Comparison of ENCODE assay signal across 24 cellular contexts in genomic region chr3:150419076-150419868, GRCh38. TPM values are rescaled to one million over a fixed set of nuclear protein-coding genes. Genes with fewer than 3 reads are reported as not detected.
A peak's percentile ranks its signal among the peaks of the same experiment; 100 is the strongest.
DNase-seq lines count a peak whose midpoint lies in the region; ATAC-seq and TF ChIP-seq lines count a peak whose summit lies in the region.
"Had no signal": no experiment of that assay in that cellular context is flagged by ENCODE, and none has a peak within 500 bp of the region (broad histone marks: within the 10 kb centered on the region; RNA-seq: fewer than 3 reads in every experiment).

No MANE protein-coding gene starts in this region.

- TF ChIP-seq CTCF in chondrocyte (IDR thresholded peaks at IDR 0.05) (no peak), nephron progenitor cell (IDR thresholded peaks at IDR 0.05) (no peak)

- H3K36me3 Mint-ChIP-seq in chondrocyte (ENCODE audit: low read depth) (peaks cover 5% of the 10 kb centered on the region), nephron progenitor cell (ENCODE audit: low read depth) (peaks cover 34% of the 10 kb centered on the region)

- H3K27me3 Mint-ChIP-seq in chondrocyte (ENCODE audit: low read depth): no peaks in the 10 kb centered on the region
- no peaks in the 10 kb centered on the region for H3K27me3 Mint-ChIP-seq in nephron progenitor cell (ENCODE audit: low read depth, poor library complexity)
- H3K27me3 Mint-ChIP-seq: activated CD4-positive, alpha-beta T cell treated with anti-CD3 and anti-CD28 coated beads, Interleukin-2, amount 10 ng/mL, durations not matched to agents 7 days and 5 days; stimulated activated naive CD8-positive, alpha-beta T cell treated with anti-CD3 and anti-CD28 coated beads, Interleukin-15, Interleukin-2, amounts not matched to agents 100 ng/mL and 50 ng/mL, for 24 hours had no signal

- H3K4me1 Mint-ChIP-seq in chondrocyte (ENCODE audit: low read depth) (peaks cover 84% of the 10 kb centered on the region), nephron progenitor cell (peaks cover 69% of the 10 kb centered on the region)

- H3K9me3 Mint-ChIP-seq in chondrocyte (ENCODE audit: low read depth) (no peaks in the 10 kb centered on the region), nephron progenitor cell (no peaks in the 10 kb centered on the region)
- H3K9me3 Mint-ChIP-seq: activated CD4-positive, alpha-beta T cell treated with anti-CD3 and anti-CD28 coated beads, Interleukin-2, amount 10 ng/mL, durations not matched to agents 7 days and 5 days; CD8-positive, alpha-beta T cell; H9; nephron; stimulated activated naive CD8-positive, alpha-beta T cell treated with anti-CD3 and anti-CD28 coated beads, Interleukin-15, Interleukin-2, amounts not matched to agents 100 ng/mL and 50 ng/mL, for 24 hours had no signal

- DNase-seq in ELR (ENCODE audit: low read depth): peak; percentile 59
- peak; percentile 26 for DNase-seq in NCI-H82 (lab: John Stamatoyannopoulos, UW)
- DNase-seq in chondrocyte (ENCODE audit: low spot score): no peak
- DNase-seq in nephron progenitor cell: no peak
- DNase-seq in GM19240 (ENCODE audit: insufficient read length, low spot score): no peak
- no peak for DNase-seq in activated CD4-positive, alpha-beta T cell treated with anti-CD3 and anti-CD28 coated beads, Interleukin-2, amount 50 U/mL, for 48 hours
- DNase-seq in T-helper 2 cell: no peak
- DNase-seq: activated CD4-positive, alpha-beta T cell treated with anti-CD3 and anti-CD28 coated beads, Interleukin-2, amount 10 ng/mL, durations not matched to agents 7 days and 5 days; activated CD8-positive, alpha-beta memory T cell treated with anti-CD3 and anti-CD28 coated beads, Interleukin-2, amount 50 U/mL, for 4 hours; activated effector memory CD4-positive, alpha-beta T cell treated with Interleukin-2 at 50 U/mL for 16 hours; adrenal gland; caudate nucleus; CD8-positive, alpha-beta T cell; erythroblast; H9; midbrain; NCI-H526; posterior cingulate gyrus; small intestine; stimulated activated CD4-positive, alpha-beta T cell treated with anti-CD3 and anti-CD28 coated beads, Interleukin-4, amount 100 ng/mL, for 1 hour; T-helper 1 cell had no signal

- H3K27ac Mint-ChIP-seq in chondrocyte (ENCODE audit: unreplicated experiment) (peak overlapping the region; percentile 19), nephron progenitor cell (peak overlapping the region; percentile 86)
- H3K27ac Mint-ChIP-seq: activated CD4-positive, alpha-beta T cell treated with anti-CD3 and anti-CD28 coated beads, Interleukin-2, amount 10 ng/mL, durations not matched to agents 7 days and 5 days; CD8-positive, alpha-beta T cell; nephron; stimulated activated naive CD8-positive, alpha-beta T cell treated with anti-CD3 and anti-CD28 coated beads, Interleukin-15, Interleukin-2, amounts not matched to agents 100 ng/mL and 50 ng/mL, for 24 hours had no signal

- ATAC-seq in HG02763 (IDR thresholded peaks at IDR 0.05; ENCODE audit: unreplicated experiment): no peak
- ATAC-seq: CD8-positive, alpha-beta T cell had no signal

- no peak overlapping the region for H3K4me3 Mint-ChIP-seq in chondrocyte (ENCODE audit: unreplicated experiment)
- peak overlapping the region; percentile 16 for H3K4me3 Mint-ChIP-seq in nephron progenitor cell
- H3K4me3 Mint-ChIP-seq: activated CD4-positive, alpha-beta T cell treated with anti-CD3 and anti-CD28 coated beads, Interleukin-2, amount 10 ng/mL, durations not matched to agents 7 days and 5 days; CD8-positive, alpha-beta T cell; H9; stimulated activated naive CD8-positive, alpha-beta T cell treated with anti-CD3 and anti-CD28 coated beads, Interleukin-15, Interleukin-2, amounts not matched to agents 100 ng/mL and 50 ng/mL, for 24 hours had no signal

RNA-seq across cellular contexts. Expression of gene TSC22D2, which starts 11.2 kb away (rescaled TPM):
- total RNA-seq in chondrocyte: 39.8 to 48.2 TPM (median 42.9 TPM) in 3 replicates

Comparison
In these comparisons a context has a peak if more than half of its experiments do, and no peak if none do; other contexts are left out.
1. DNase-seq: peak in ELR (single experiment) and NCI-H82 (single experiment); none in chondrocyte (single experiment), nephron progenitor cell (single experiment), GM19240 (single experiment), activated CD4-positive, alpha-beta T cell treated with anti-CD3 and anti-CD28 coated beads, Interleukin-2, amount 50 U/mL, for 48 hours (0 of 2) and T-helper 2 cell (0 of 5).